8 cellular contexts compared by ENCODE assay signal in the genomic region with DNA sequence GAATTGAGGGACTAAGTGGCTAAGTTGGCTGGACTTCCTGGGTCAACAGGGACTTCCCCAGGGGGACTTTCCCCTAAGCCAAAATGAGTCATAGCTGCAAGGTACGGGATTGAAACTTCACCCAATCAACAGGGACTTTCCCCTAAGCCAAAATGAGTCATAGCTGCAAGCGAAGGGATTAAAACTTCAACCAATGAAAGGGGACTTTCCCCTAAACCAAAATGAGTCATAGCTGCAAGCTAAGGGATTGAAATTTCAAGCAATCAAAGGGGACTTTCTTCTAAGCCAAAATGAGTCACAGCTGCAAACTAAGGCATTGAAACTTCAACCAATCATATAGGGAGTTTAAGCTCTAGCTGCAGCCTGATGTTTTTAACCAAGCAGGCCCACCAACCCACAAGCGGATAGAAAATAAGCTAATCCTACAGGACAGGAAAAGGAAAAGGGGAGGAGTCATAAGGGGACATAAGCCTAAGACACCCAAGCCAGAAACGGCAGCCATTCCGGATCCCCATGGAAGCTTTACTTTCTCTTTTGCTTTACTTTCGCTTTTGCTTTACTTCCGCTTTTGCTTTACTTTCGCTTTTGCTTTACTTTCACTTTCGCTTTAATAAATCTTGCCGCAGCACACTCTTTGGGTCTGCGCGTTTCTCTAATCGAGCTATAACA.
A peak's percentile ranks its signal among the peaks of the same experiment; 100 is the strongest.
DNase-seq lines count a peak whose midpoint lies in the region; ATAC-seq and TF ChIP-seq lines count a peak whose summit lies in the region.

No MANE protein-coding gene starts in this region.

- no peak for TF ChIP-seq POLR2A in prostate gland (IDR thresholded peaks at IDR 0.05)

- H3K9me2 ChIP-seq in OCI-LY7 (ENCODE audit: insufficient read depth, low read length): no peaks in the 10 kb centered on the region

- no peak for TF ChIP-seq CTCF in OCI-LY7 (conservative IDR thresholded peaks at IDR 0.05; ENCODE audit: low read length)
- TF ChIP-seq CTCF in mucosa of descending colon (IDR thresholded peaks at IDR 0.05): no peak
- TF ChIP-seq CTCF in prostate gland (IDR thresholded peaks at IDR 0.05): no peak

- H3K4me1 ChIP-seq in OCI-LY7 (ENCODE audit: insufficient read depth, low read length, poor library complexity, severe bottlenecking) (no peaks in the 10 kb centered on the region), mucosa of descending colon (ENCODE audit: low read depth) (no peaks in the 10 kb centered on the region), prostate gland (replicated peaks) (no peaks in the 10 kb centered on the region)

- no peaks in the 10 kb centered on the region for H3K27me3 ChIP-seq in prostate gland (replicated peaks; ENCODE audit: insufficient read depth)

- 83% methylated on average over 13 of the region's 13 CpGs for WGBS in prostate gland

- H3K4me3 ChIP-seq in OCI-LY7 (ENCODE audit: low read depth, low read length, poor library complexity, severe bottlenecking) (no peak overlapping the region), mucosa of descending colon (no peak overlapping the region), prostate gland (no peak overlapping the region)

- no peak overlapping the region for H3K4me2 ChIP-seq in OCI-LY7 (ENCODE audit: low read length)

- H2AFZ ChIP-seq in OCI-LY7 (ENCODE audit: low read length): peak overlapping the region; percentile 95

- H3K9me3 ChIP-seq in OCI-LY7 (ENCODE audit: low read length): no peaks in the 10 kb centered on the region
- H3K9me3 ChIP-seq in mucosa of descending colon: peaks cover 32% of the 10 kb centered on the region
- no peaks in the 10 kb centered on the region for H3K9me3 ChIP-seq in prostate gland

- peak; percentile 88 for ATAC-seq in HG03064 (IDR thresholded peaks at IDR 0.05; ENCODE audit: low read depth, unreplicated experiment)
- ATAC-seq in mucosa of descending colon: peak; percentile 34

- intact Hi-C loops in OCI-LY7 (cut with micrococcal nuclease; ENCODE audit: unreplicated experiment) (no loop called here), mucosa of descending colon (cut with DNase I, micrococcal nuclease) (no loop called here), prostate gland (cut with DNase I) (no loop called here)

- CTCF ChIA-PET in OCI-LY7 (lab: Charles Lee; ENCODE audit: unreplicated experiment): no interaction called here

- no peak overlapping the region for H3K27ac ChIP-seq in OCI-LY7 (ENCODE audit: low read depth, low read length, poor library complexity, severe bottlenecking)
- H3K27ac ChIP-seq in prostate gland: no peak overlapping the region

- POLR2A ChIA-PET in OCI-LY7 (lab: Charles Lee): interaction anchor here (0.6 to 0.7 kb wide), 2 partner anchors 613 to 735 kb away, joined by 3 to 4 read pairs; no protein-coding TSS in a partner anchor

- no peaks in the 10 kb centered on the region for H3K79me2 ChIP-seq in OCI-LY7 (ENCODE audit: insufficient read depth, low read depth, low read length)

- BruUV-seq in OCI-LY7 (replicated peaks; lab: Mats Ljungman, UMichigan): no TSS peak

- DNase-seq in NCI-H2029 (lab: John Stamatoyannopoulos, UW) (peak; percentile 10), NCI-H2029 treated with DMSO at 0.1 percent for 48 hours (lab: John Stamatoyannopoulos, UW) (no peak), OCI-LY7 (ENCODE audit: low spot score) (peak; percentile 28), mucosa of descending colon (peak in 1 of 3 donors; percentile 4), cerebellar cortex (ENCODE audit: low spot score) (no peak), prostate gland (ENCODE audit: low spot score) (no peak)
- peak; percentile 41 for DNase-seq in activated effector memory CD4-positive, alpha-beta T cell treated with Interleukin-2 at 50 U/mL for 16 hours

- no peaks in the 10 kb centered on the region for H3K36me3 ChIP-seq in OCI-LY7 (ENCODE audit: insufficient read depth, low read length)
- no peaks in the 10 kb centered on the region for H3K36me3 ChIP-seq in mucosa of descending colon (ENCODE audit: low read depth)
- H3K36me3 ChIP-seq in prostate gland: no peaks in the 10 kb centered on the region

- no peaks in the 10 kb centered on the region for H4K20me1 ChIP-seq in OCI-LY7 (ENCODE audit: insufficient read depth, low read length)

Comparison
In these comparisons a context has a peak if more than half of its experiments do, and no peak if none do; other contexts are left out.
1. DNase-seq: peak in NCI-H2029 (single experiment), OCI-LY7 (single experiment) and activated effector memory CD4-positive, alpha-beta T cell treated with Interleukin-2 at 50 U/mL for 16 hours (single experiment); none in NCI-H2029 treated with DMSO at 0.1 percent for 48 hours (single experiment), cerebellar cortex (single experiment) and prostate gland (single experiment).